In the genomic region with DNA sequence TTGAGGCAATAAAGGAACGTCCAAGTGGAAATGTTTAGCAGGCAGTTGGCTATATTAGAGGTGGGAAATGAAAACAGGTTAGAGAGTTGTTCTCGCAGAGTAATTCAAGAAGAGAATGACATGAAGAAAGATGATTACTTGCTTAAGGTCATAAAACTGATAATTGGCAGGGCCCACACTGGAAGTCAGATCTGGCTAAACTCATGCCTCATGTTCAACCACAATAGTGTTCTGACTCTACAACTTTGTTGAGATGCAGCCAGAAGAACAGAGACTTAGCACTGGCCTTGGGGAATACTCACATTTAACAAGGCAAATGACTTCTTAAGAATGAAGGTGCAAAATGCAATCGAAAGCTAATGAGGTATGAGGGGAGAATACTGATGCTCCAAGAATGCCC, we compare ENCODE assay signal across 1 cellular context.
TF ChIP-seq lines count a peak whose summit lies in the region.

No MANE protein-coding gene starts in this region.

TF ChIP-seq in GM12878, 131 proteins besides CTCF, POLR2A, EP300 and RAD21:
- TF ChIP-seq CBX3 (IDR thresholded peaks at IDR 0.05; ENCODE audit: borderline replicate concordance, low read depth) (no peak), FOXM1 (IDR thresholded peaks at IDR 0.05; ENCODE audit: low read depth, low read length) (no peak), SMARCA5 (IDR thresholded peaks at IDR 0.05) (no peak), GATAD2B (conservative IDR thresholded peaks at IDR 0.05; ENCODE audit: low read depth) (no peak), TCF12 (IDR thresholded peaks at IDR 0.05; ENCODE audit: low read depth, low read length) (no peak), NFYA (IDR thresholded peaks at IDR 0.05; ENCODE audit: borderline replicate concordance, low read depth, low read length) (no peak), MXI1 (IDR thresholded peaks at IDR 0.05; ENCODE audit: low read depth, low read length) (no peak), TCF7 (IDR thresholded peaks at IDR 0.05; ENCODE audit: borderline replicate concordance) (no peak), ZNF384 (IDR thresholded peaks at IDR 0.05; ENCODE audit: borderline replicate concordance, low read depth, low read length) (no peak), BCL11A (IDR thresholded peaks at IDR 0.05; ENCODE audit: low read depth, low read length) (no peak), ASH2L (IDR thresholded peaks at IDR 0.05; ENCODE audit: borderline replicate concordance, low read depth) (no peak)
- TF ChIP-seq, protein P1, sequence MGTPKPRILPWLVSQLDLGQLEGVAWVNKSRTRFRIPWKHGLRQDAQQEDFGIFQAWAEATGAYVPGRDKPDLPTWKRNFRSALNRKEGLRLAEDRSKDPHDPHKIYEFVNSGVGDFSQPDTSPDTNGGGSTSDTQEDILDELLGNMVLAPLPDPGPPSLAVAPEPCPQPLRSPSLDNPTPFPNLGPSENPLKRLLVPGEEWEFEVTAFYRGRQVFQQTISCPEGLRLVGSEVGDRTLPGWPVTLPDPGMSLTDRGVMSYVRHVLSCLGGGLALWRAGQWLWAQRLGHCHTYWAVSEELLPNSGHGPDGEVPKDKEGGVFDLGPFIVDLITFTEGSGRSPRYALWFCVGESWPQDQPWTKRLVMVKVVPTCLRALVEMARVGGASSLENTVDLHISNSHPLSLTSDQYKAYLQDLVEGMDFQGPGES (IDR thresholded peaks at IDR 0.05) = no peak
- TF ChIP-seq, protein P2, sequence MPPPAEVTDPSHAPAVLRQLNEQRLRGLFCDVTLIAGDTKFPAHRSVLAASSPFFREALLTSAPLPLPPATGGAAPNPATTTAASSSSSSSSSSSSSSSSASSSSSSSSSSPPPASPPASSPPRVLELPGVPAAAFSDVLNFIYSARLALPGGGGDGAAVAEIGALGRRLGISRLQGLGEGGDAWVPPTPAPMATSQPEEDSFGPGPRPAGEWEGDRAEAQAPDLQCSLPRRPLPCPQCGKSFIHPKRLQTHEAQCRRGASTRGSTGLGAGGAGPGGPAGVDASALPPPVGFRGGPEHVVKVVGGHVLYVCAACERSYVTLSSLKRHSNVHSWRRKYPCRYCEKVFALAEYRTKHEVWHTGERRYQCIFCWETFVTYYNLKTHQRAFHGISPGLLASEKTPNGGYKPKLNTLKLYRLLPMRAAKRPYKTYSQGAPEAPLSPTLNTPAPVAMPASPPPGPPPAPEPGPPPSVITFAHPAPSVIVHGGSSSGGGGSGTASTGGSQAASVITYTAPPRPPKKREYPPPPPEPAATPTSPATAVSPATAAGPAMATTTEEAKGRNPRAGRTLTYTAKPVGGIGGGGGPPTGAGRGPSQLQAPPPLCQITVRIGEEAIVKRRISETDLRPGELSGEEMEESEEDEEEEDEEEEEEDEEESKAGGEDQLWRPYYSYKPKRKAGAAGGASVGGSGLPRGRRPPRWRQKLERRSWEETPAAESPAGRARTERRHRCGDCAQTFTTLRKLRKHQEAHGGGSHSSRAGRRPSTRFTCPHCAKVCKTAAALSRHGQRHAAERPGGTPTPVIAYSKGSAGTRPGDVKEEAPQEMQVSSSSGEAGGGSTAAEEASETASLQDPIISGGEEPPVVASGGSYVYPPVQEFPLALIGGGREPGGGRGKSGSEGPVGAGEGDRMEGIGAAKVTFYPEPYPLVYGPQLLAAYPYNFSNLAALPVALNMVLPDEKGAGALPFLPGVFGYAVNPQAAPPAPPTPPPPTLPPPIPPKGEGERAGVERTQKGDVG (CRISPR knock-in tag; IDR thresholded peaks at IDR 0.05) = no peak
